In the genomic region with DNA sequence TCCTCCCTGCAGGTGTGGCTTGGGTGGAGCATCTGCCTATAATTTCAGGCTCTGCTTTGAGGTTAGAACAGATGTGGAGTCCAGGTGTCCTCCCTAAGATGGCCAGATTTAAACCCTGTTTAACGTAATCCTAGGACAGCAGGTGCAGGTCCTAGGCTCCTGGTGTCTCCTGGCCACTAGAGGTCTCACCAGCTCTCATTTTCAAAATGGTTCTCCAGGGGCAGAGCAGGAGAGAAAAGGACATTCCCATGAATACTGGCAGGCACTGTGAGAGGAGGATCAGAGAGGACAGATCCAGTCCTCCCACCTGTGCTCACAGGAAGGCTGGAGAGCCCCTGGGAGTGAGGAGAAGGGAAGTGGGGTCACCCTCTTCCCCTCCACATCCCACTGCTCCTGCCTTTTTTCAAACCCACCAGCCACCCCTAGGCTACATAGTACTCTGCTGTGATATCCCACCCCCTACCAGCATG, we compare ENCODE assay signal across 8 cellular contexts.
DNase-seq lines count a peak whose midpoint lies in the region; ATAC-seq and TF ChIP-seq lines count a peak whose summit lies in the region.

No MANE protein-coding gene starts in this region.

- peaks cover 20% of the 10 kb centered on the region for H3K4me1 Mint-ChIP-seq in GM23338

- H3K27ac ChIP-seq in GM23338 (ENCODE audit: low read depth): no peak overlapping the region
- no peak overlapping the region for H3K27ac ChIP-seq in stomach

- H3K36me3 Mint-ChIP-seq in GM23338 (ENCODE audit: low read depth): no peaks in the 10 kb centered on the region

- no peak overlapping the region for H3K4me3 ChIP-seq in GM23338
- H3K4me3 ChIP-seq in stomach: no peak overlapping the region

- peaks cover 3% of the 10 kb centered on the region for H3K27me3 Mint-ChIP-seq in GM23338 (ENCODE audit: insufficient read depth, low read depth, poor library complexity)

- intact Hi-C loops in stomach (cut with DNase I; ENCODE audit: low total_unique reads): loop anchor here (5.0 kb wide), 1 partner anchor 316 kb away; no protein-coding TSS in a partner anchor

- 0 to 14% (median 6%) methylated on average over 1 of the region's 1 CpG for WGBS in stomach, 5 donors

- peak overlapping the region; percentile 11; the same call in 1 of the 2 replicates for H2AFZ ChIP-seq in GM23338

- DNase-seq in AML-193 (lab: John Stamatoyannopoulos, UW): peak; percentile 15 to 17
- DNase-seq in GM23338 (ENCODE audit: low spot score): peak; percentile 84
- peak; percentile 71 for DNase-seq in NCI-H2227 treated with DMSO at 0.1 percent for 48 hours (lab: John Stamatoyannopoulos, UW)
- peak; percentile 64 for DNase-seq in amniotic epithelial cell (ENCODE audit: low read depth)
- peak; percentile 8 to 54 for DNase-seq in hippocampal formation (lab: John Stamatoyannopoulos, UW)
- peak; percentile 67 for DNase-seq in stomach

- no peak for TF ChIP-seq POLR2A in stomach (IDR thresholded peaks at IDR 0.05)

- H3K27me3 ChIP-seq in GM23338 (ENCODE audit: insufficient read depth) (no peaks in the 10 kb centered on the region), stomach (no peaks in the 10 kb centered on the region)

- no peaks in the 10 kb centered on the region for H3K79me2 ChIP-seq in GM23338 (replicated peaks; ENCODE audit: insufficient read depth)

- no peak overlapping the region for H3K27ac Mint-ChIP-seq in GM23338

- no peaks in the 10 kb centered on the region for H3F3A ChIP-seq in GM23338 (replicated peaks; ENCODE audit: low read depth)

- H3K36me3 ChIP-seq in GM23338 (ENCODE audit: insufficient read depth): no peaks in the 10 kb centered on the region
- H3K36me3 ChIP-seq in stomach: peaks cover 0 to 9% (median 4%) of the 10 kb centered on the region in 4 donors

- ATAC-seq in GM23338 (peak; percentile 92), GM18520 (IDR thresholded peaks at IDR 0.05; ENCODE audit: unreplicated experiment) (no peak), HG02973 (IDR thresholded peaks at IDR 0.05; ENCODE audit: unreplicated experiment) (no peak)

- H3K4me2 ChIP-seq in GM23338: no peak overlapping the region

- H3K9me3 ChIP-seq in stomach: no peaks in the 10 kb centered on the region

- no peaks in the 10 kb centered on the region for H3K9me3 Mint-ChIP-seq in GM23338

- TF ChIP-seq EP300 in stomach (IDR thresholded peaks at IDR 0.05): no peak

- TF ChIP-seq CTCF in GM23338 (conservative IDR thresholded peaks at IDR 0.05; ENCODE audit: low read depth in 2 of 2) (peak; percentile 77 to 90), stomach (IDR thresholded peaks at IDR 0.05) (peak in 5 of 7 experiments; percentile 63 to 77 (median 71))

- no peaks in the 10 kb centered on the region for H4K20me1 ChIP-seq in GM23338 (replicated peaks; ENCODE audit: insufficient read depth)

- H3K4me3 Mint-ChIP-seq in GM23338: no peak overlapping the region

- H3K9me2 ChIP-seq in GM23338 (ENCODE audit: insufficient read depth): no peaks in the 10 kb centered on the region

- peaks cover 13% of the 10 kb centered on the region for H3K4me1 ChIP-seq in GM23338 (ENCODE audit: insufficient read depth)
- peaks cover 0 to 19% (median 16%) of the 10 kb centered on the region in 4 donors for H3K4me1 ChIP-seq in stomach

TF ChIP-seq in GM23338, 12 proteins besides CTCF, POLR2A, EP300 and RAD21:
- no peak for TF ChIP-seq CREB1 (CRISPR knock-in tag; IDR thresholded peaks at IDR 0.05; ENCODE audit: low read depth)
- no peak for TF ChIP-seq POLR2AphosphoS5 (IDR thresholded peaks at IDR 0.05; ENCODE audit: low read depth)
- TF ChIP-seq JUNB (IDR thresholded peaks at IDR 0.05; ENCODE audit: unreplicated experiment): no peak
- TF ChIP-seq EZH2 (IDR thresholded peaks at IDR 0.05; ENCODE audit: low read depth, unreplicated experiment): no peak
- TF ChIP-seq NANOG (IDR thresholded peaks at IDR 0.05; ENCODE audit: borderline replicate concordance): no peak
- TF ChIP-seq EZH2phosphoT487 (IDR thresholded peaks at IDR 0.05; ENCODE audit: unreplicated experiment): no peak
- no peak for TF ChIP-seq ZNF114 (CRISPR knock-in tag; IDR thresholded peaks at IDR 0.05)
- TF ChIP-seq, protein P1, sequence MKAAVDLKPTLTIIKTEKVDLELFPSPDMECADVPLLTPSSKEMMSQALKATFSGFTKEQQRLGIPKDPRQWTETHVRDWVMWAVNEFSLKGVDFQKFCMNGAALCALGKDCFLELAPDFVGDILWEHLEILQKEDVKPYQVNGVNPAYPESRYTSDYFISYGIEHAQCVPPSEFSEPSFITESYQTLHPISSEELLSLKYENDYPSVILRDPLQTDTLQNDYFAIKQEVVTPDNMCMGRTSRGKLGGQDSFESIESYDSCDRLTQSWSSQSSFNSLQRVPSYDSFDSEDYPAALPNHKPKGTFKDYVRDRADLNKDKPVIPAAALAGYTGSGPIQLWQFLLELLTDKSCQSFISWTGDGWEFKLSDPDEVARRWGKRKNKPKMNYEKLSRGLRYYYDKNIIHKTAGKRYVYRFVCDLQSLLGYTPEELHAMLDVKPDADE (IDR thresholded peaks at IDR 0.05): no peak

Comparison
In these comparisons a context has a peak if more than half of its experiments do, and no peak if none do; other contexts are left out.
1. DNase-seq: peak in every context shown above with its lines; median percentile 84 in GM23338; 71 in NCI-H2227 treated with DMSO at 0.1 percent for 48 hours; 67 in stomach; 64 in amniotic epithelial cell; 31 in hippocampal formation; 16 in AML-193.